In the genomic region with DNA sequence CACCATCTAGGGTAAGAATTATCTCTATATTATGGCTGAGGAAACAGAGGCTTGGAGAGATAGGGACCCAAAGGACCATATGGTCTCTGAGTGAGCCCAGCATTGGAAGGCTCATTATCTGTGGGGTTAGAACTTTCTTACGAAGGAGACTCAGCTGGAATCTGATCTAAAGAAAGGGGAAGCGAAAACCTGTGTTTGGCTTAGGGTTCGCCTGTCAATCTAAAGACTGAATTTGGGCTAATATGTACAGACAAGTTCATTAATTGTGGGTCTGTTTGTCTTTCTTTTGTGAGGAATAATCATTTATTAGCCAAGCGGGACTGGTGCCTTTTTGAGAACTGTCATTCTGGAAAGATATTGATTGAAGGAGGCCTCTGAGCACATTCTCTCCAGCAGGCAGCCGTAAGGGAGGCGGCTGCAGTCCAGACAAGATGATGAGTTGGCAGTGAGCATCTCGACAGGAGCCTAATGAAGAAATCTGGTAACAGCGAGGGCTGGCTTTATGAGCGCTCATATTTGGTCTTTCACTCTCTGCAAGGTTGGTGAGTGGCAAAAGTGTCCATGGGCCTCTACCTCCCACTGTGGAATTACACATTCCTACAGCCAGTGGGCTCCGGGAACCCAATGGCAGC, we compare ENCODE assay signal across 13 cellular contexts.
A peak's percentile ranks its signal among the peaks of the same experiment; 100 is the strongest.
DNase-seq lines count a peak whose midpoint lies in the region; TF ChIP-seq lines count a peak whose summit lies in the region.
"Had no signal": no experiment of that assay in that cellular context is flagged by ENCODE, and none has a peak within 500 bp of the region (broad histone marks: within the 10 kb centered on the region; RNA-seq: fewer than 3 reads in every experiment).

No MANE protein-coding gene starts in this region.

- no peaks in the 10 kb centered on the region for H3K36me3 ChIP-seq in CD4-positive, alpha-beta memory T cell (ENCODE audit: insufficient read depth, low read length)

- H3K4me1 Mint-ChIP-seq in CD4-positive, alpha-beta memory T cell, result no peaks in the 10 kb centered on the region

- peaks cover 0 to 21% (median 14%) of the 10 kb centered on the region in 8 donors for H3K9me3 Mint-ChIP-seq in CD4-positive, alpha-beta memory T cell

- H3K9me3 ChIP-seq in CD4-positive, alpha-beta memory T cell (ENCODE audit: control insufficient read depth in 1 of 2, low read length in 2 of 2), result no peaks in the 10 kb centered on the region

- H3K27me3 Mint-ChIP-seq in CD4-positive, alpha-beta memory T cell, result no peaks in the 10 kb centered on the region

- no peak overlapping the region for H3K27ac ChIP-seq in RWPE1
- no peak overlapping the region for H3K27ac ChIP-seq in CD4-positive, alpha-beta memory T cell (ENCODE audit: low read depth, low read length)
- H3K27ac ChIP-seq: PC-9 had no signal

- no peak overlapping the region for H3K27ac Mint-ChIP-seq in CD4-positive, alpha-beta memory T cell
- H3K27ac Mint-ChIP-seq: T-helper 2 cell treated with Interferon-gamma antibody and Interleukin-4, amounts not matched to agents 5 μg/mL and 100 μg/mL, for 36 hours had no signal

- DNase-seq in NCI-H82 (lab: John Stamatoyannopoulos, UW), result peak; percentile 12
- DNase-seq in NCI-H82 treated with DMSO at 0.1 percent for 48 hours (lab: John Stamatoyannopoulos, UW; ENCODE audit: unreplicated experiment), result no peak
- peak; percentile 74 for DNase-seq in NCI-H446 treated with DMSO at 0.1 percent for 48 hours (lab: John Stamatoyannopoulos, UW)
- DNase-seq in cerebellar cortex (ENCODE audit: low spot score), result peak; percentile 68
- no peak for DNase-seq in RWPE1 (ENCODE audit: low spot score)
- DNase-seq in NOMO-1 (lab: John Stamatoyannopoulos, UW; ENCODE audit: unreplicated experiment in 2 of 2), result no peak
- no peak for DNase-seq in CD4-positive, alpha-beta memory T cell
- no peak for DNase-seq in NCI-H2107 treated with DMSO at 0.1 percent for 48 hours (lab: John Stamatoyannopoulos, UW; ENCODE audit: unreplicated experiment)
- DNase-seq: AML-193, Caco-2, NCI-H1694 treated with DMSO at 0.1 percent for 48 hours, PC-9 had no signal

- POLR2A ChIA-PET in RWPE1 (lab: Yijun Ruan, JAX; ENCODE audit: low non-redundant PET), result no interaction called here
- POLR2A ChIA-PET in CD4-positive, alpha-beta memory T cell (lab: Charles Lee; ENCODE audit: partially characterized antibody), result no interaction called here

- intact Hi-C loops in CD4-positive, alpha-beta memory T cell (cut with micrococcal nuclease), result no loop called here

- H3K27me3 ChIP-seq in CD4-positive, alpha-beta memory T cell (ENCODE audit: insufficient read depth, low read length), result no peaks in the 10 kb centered on the region

- TF ChIP-seq CTCF in RWPE1 (conservative IDR thresholded peaks at IDR 0.05; ENCODE audit: low read depth), result no peak

- H3K4me3 Mint-ChIP-seq in CD4-positive, alpha-beta memory T cell, result no peak overlapping the region
- H3K4me3 Mint-ChIP-seq: T-helper 2 cell treated with Interferon-gamma antibody and Interleukin-4, amounts not matched to agents 5 μg/mL and 100 μg/mL, for 36 hours had no signal

- no peaks in the 10 kb centered on the region for H3K4me1 ChIP-seq in CD4-positive, alpha-beta memory T cell (ENCODE audit: insufficient read depth, low read length)
- H3K4me1 ChIP-seq: Caco-2 had no signal

- H3K4me3 ChIP-seq in CD4-positive, alpha-beta memory T cell (ENCODE audit: low read length in 2 of 2), result no peak overlapping the region
- H3K4me3 ChIP-seq: PC-9 had no signal

- H3K36me3 Mint-ChIP-seq in CD4-positive, alpha-beta memory T cell, result peaks cover 4 to 24% of the 10 kb centered on the region in 2 donors

- CTCF ChIA-PET in RWPE1 (lab: Yijun Ruan, JAX), result interaction anchor here (0.6 kb wide), 1 partner anchor 118 kb away, joined by 5 read pairs; no protein-coding TSS in a partner anchor
- CTCF ChIA-PET in CD4-positive, alpha-beta memory T cell (lab: Charles Lee; ENCODE audit: partially characterized antibody), result no interaction called here

Comparison
In these comparisons a context has a peak if more than half of its experiments do, and no peak if none do; other contexts are left out.
1. DNase-seq: peak in NCI-H82 (single experiment), NCI-H446 treated with DMSO at 0.1 percent for 48 hours (single experiment) and cerebellar cortex (single experiment); none in NCI-H82 treated with DMSO at 0.1 percent for 48 hours (single experiment), RWPE1 (single experiment), NOMO-1 (0 of 2), CD4-positive, alpha-beta memory T cell (0 of 5) and NCI-H2107 treated with DMSO at 0.1 percent for 48 hours (single experiment).